In genomic region chr5:80204808-80205614, GRCh38 we compare ENCODE assay signal across 1 cellular context.
TF ChIP-seq lines count a peak whose summit lies in the region.

No MANE protein-coding gene starts in this region.

TF ChIP-seq in K562, 482 proteins besides CTCF, POLR2A, EP300 and RAD21 (continued from another document and continues in another):
- TF ChIP-seq ATF6 (CRISPR knock-in tag; IDR thresholded peaks at IDR 0.05) (no peak), COPS2 (conservative IDR thresholded peaks at IDR 0.05) (no peak), ZSCAN32 (CRISPR knock-in tag; IDR thresholded peaks at IDR 0.05) (no peak), ETV6 (IDR thresholded peaks at IDR 0.05; ENCODE audit: borderline replicate concordance in 1 of 2, low read depth in 2 of 2, low read length in 1 of 2) (no peak), ETV6 (CRISPR knock-in tag; IDR thresholded peaks at IDR 0.05; ENCODE audit: borderline replicate concordance) (no peak), RREB1 (CRISPR knock-in tag; IDR thresholded peaks at IDR 0.05) (no peak), CCNT2 (IDR thresholded peaks at IDR 0.05; ENCODE audit: borderline replicate concordance, extremely low read depth, insufficient read length, low read depth, low read length) (peak; percentile 98), HDAC3 (IDR thresholded peaks at IDR 0.05; ENCODE audit: borderline replicate concordance, partially characterized antibody) (peak; percentile 90), RBM25 (IDR thresholded peaks at IDR 0.05; ENCODE audit: low read depth, low read length, severe bottlenecking) (no peak), ELK3 (CRISPR knock-in tag; IDR thresholded peaks at IDR 0.05) (no peak), SRSF7 (optimal IDR thresholded peaks at IDR 0.05; ENCODE audit: low read depth, low read length) (no peak), FOXM1 (IDR thresholded peaks at IDR 0.05; ENCODE audit: low read depth) (peak; percentile 95), FOXM1 (CRISPR knock-in tag; IDR thresholded peaks at IDR 0.05; ENCODE audit: low read depth) (no peak), MAFG (tag; conservative IDR thresholded peaks at IDR 0.05) (peak; percentile 12; the same call in 1 of the 2 replicates), USF1 (CRISPR knock-in tag; IDR thresholded peaks at IDR 0.05) (no peak), NEUROD1 (IDR thresholded peaks at IDR 0.05; ENCODE audit: borderline replicate concordance, low read depth, low read length, partially characterized antibody) (peak; percentile 75), KDM1A (IDR thresholded peaks at IDR 0.05) (peak; percentile 99), MLLT1 (IDR thresholded peaks at IDR 0.05) (peak in 1 of 2 experiments; percentile 26; a peak in 1 of 4 replicates), CHD7 (IDR thresholded peaks at IDR 0.05; ENCODE audit: low read depth, low read length) (no peak), ZFPM2 (CRISPR knock-in tag; IDR thresholded peaks at IDR 0.05) (no peak), HDGF (IDR thresholded peaks at IDR 0.05) (no peak), POLR2H (tag; IDR thresholded peaks at IDR 0.05; ENCODE audit: low read depth) (no peak), ZNF133 (CRISPR knock-in tag; IDR thresholded peaks at IDR 0.05) (no peak)
